ENCODE assay signal across 15 cellular contexts in genomic region chr17:27477971-27478684, GRCh38. TPM values are rescaled to one million over a fixed set of nuclear protein-coding genes. Genes with fewer than 3 reads are reported as not detected.
DNase-seq lines count a peak whose midpoint lies in the region; ATAC-seq and TF ChIP-seq lines count a peak whose summit lies in the region.
"Had no signal": no experiment of that assay in that cellular context is flagged by ENCODE, and none has a peak within 500 bp of the region (broad histone marks: within the 10 kb centered on the region; RNA-seq: fewer than 3 reads in every experiment).

No MANE protein-coding gene starts in this region.

- no peak for DNase-seq in activated CD8-positive, alpha-beta T cell treated with anti-CD3 and anti-CD28 coated beads, Interleukin-2, amount 10 ng/mL, durations not matched to agents 7 days and 5 days
- no peak for DNase-seq in activated CD8-positive, alpha-beta T cell treated with anti-CD3 and anti-CD28 coated beads for 36 hours
- peak; percentile 6 for DNase-seq in RKO (ENCODE audit: low spot score)
- DNase-seq in glutamatergic neuron = no peak
- DNase-seq in RPMI8226 = no peak
- no peak for DNase-seq in NCI-H345 treated with DMSO at 0.1 percent for 48 hours (lab: John Stamatoyannopoulos, UW; ENCODE audit: unreplicated experiment)
- DNase-seq: CD4-positive, alpha-beta memory T cell; DMS153; NCI-H1417; NCI-H187 treated with DMSO at 0.1 percent for 48 hours; NCI-H2227 treated with DMSO at 0.1 percent for 48 hours; SIG-M5 had no signal

- intact Hi-C loops in activated CD8-positive, alpha-beta T cell treated with anti-CD3 and anti-CD28 coated beads for 36 hours (cut with micrococcal nuclease) = loop anchor here (10.0 kb wide), 1 partner anchor 567 kb away; the partner anchor contains the start of gene NLK

- CTCF ChIA-PET in activated CD8-positive, alpha-beta T cell treated with anti-CD3 and anti-CD28 coated beads, Interleukin-2, amount 10 ng/mL, durations not matched to agents 7 days and 5 days (lab: Charles Lee) = interaction anchor here (1.7 kb wide), 1 partner anchor 67 kb away, joined by 3 read pairs; no protein-coding TSS in a partner anchor
- CTCF ChIA-PET in activated CD8-positive, alpha-beta T cell treated with anti-CD3 and anti-CD28 coated beads for 36 hours (lab: Charles Lee) = interaction anchor here (1.5 kb wide), 1 partner anchor 102 kb away, joined by 3 read pairs; no protein-coding TSS in a partner anchor

- H3K36me3 Mint-ChIP-seq in activated CD8-positive, alpha-beta T cell treated with anti-CD3 and anti-CD28 coated beads, Interleukin-2, amount 10 ng/mL, durations not matched to agents 7 days and 5 days (ENCODE audit: low read depth) = peaks cover 17% of the 10 kb centered on the region
- peaks cover 2% of the 10 kb centered on the region for H3K36me3 Mint-ChIP-seq in activated CD8-positive, alpha-beta T cell treated with anti-CD3 and anti-CD28 coated beads for 36 hours (ENCODE audit: low read depth)
- no peaks in the 10 kb centered on the region for H3K36me3 Mint-ChIP-seq in glutamatergic neuron (ENCODE audit: unreplicated experiment)
- H3K36me3 Mint-ChIP-seq in stimulated activated memory B cell treated with anti-CD40 and anti-IgM and Interleukin-4, amounts not matched to agents 10 μg/mL and 1 μg/mL and 100 μg/mL, for 72 hours = no peaks in the 10 kb centered on the region

- H3K4me3 Mint-ChIP-seq in activated CD8-positive, alpha-beta T cell treated with anti-CD3 and anti-CD28 coated beads, Interleukin-2, amount 10 ng/mL, durations not matched to agents 7 days and 5 days = no peak overlapping the region
- H3K4me3 Mint-ChIP-seq in activated CD8-positive, alpha-beta T cell treated with anti-CD3 and anti-CD28 coated beads for 36 hours = no peak overlapping the region
- no peak overlapping the region for H3K4me3 Mint-ChIP-seq in glutamatergic neuron (ENCODE audit: unreplicated experiment)
- H3K4me3 Mint-ChIP-seq in stimulated activated memory B cell treated with anti-CD40 and anti-IgM and Interleukin-4, amounts not matched to agents 10 μg/mL and 1 μg/mL and 100 μg/mL, for 72 hours = no peak overlapping the region
- H3K4me3 Mint-ChIP-seq: B cell; CD4-positive, alpha-beta memory T cell; GM23338 had no signal

- H3K9me3 Mint-ChIP-seq in activated CD8-positive, alpha-beta T cell treated with anti-CD3 and anti-CD28 coated beads, Interleukin-2, amount 10 ng/mL, durations not matched to agents 7 days and 5 days (ENCODE audit: insufficient read depth) = no peaks in the 10 kb centered on the region
- no peaks in the 10 kb centered on the region for H3K9me3 Mint-ChIP-seq in activated CD8-positive, alpha-beta T cell treated with anti-CD3 and anti-CD28 coated beads for 36 hours
- peaks cover 16% of the 10 kb centered on the region for H3K9me3 Mint-ChIP-seq in glutamatergic neuron (ENCODE audit: unreplicated experiment)
- H3K9me3 Mint-ChIP-seq in stimulated activated memory B cell treated with anti-CD40 and anti-IgM and Interleukin-4, amounts not matched to agents 10 μg/mL and 1 μg/mL and 100 μg/mL, for 72 hours = no peaks in the 10 kb centered on the region
- H3K9me3 Mint-ChIP-seq: CD4-positive, alpha-beta memory T cell; GM23338 had no signal

- H3K27me3 Mint-ChIP-seq in activated CD8-positive, alpha-beta T cell treated with anti-CD3 and anti-CD28 coated beads, Interleukin-2, amount 10 ng/mL, durations not matched to agents 7 days and 5 days (ENCODE audit: low read depth) = no peaks in the 10 kb centered on the region
- H3K27me3 Mint-ChIP-seq in activated CD8-positive, alpha-beta T cell treated with anti-CD3 and anti-CD28 coated beads for 36 hours = no peaks in the 10 kb centered on the region
- peaks cover 22% of the 10 kb centered on the region for H3K27me3 Mint-ChIP-seq in glutamatergic neuron (ENCODE audit: unreplicated experiment)
- H3K27me3 Mint-ChIP-seq in stimulated activated memory B cell treated with anti-CD40 and anti-IgM and Interleukin-4, amounts not matched to agents 10 μg/mL and 1 μg/mL and 100 μg/mL, for 72 hours = no peaks in the 10 kb centered on the region
- H3K27me3 Mint-ChIP-seq: B cell; CD4-positive, alpha-beta memory T cell had no signal

- POLR2A ChIA-PET in activated CD8-positive, alpha-beta T cell treated with anti-CD3 and anti-CD28 coated beads, Interleukin-2, amount 10 ng/mL, durations not matched to agents 7 days and 5 days (lab: Charles Lee) = interaction anchor here (1.5 kb wide), 1 partner anchor 184 kb away, joined by 4 read pairs; the partner anchor contains the start of gene WSB1
- POLR2A ChIA-PET in activated CD8-positive, alpha-beta T cell treated with anti-CD3 and anti-CD28 coated beads for 36 hours (lab: Charles Lee) = interaction anchor here (1.0 to 1.1 kb wide), 2 partner anchors 23 to 67 kb away, joined by 3 read pairs; no protein-coding TSS in a partner anchor

- H3K4me1 Mint-ChIP-seq in activated CD8-positive, alpha-beta T cell treated with anti-CD3 and anti-CD28 coated beads, Interleukin-2, amount 10 ng/mL, durations not matched to agents 7 days and 5 days (ENCODE audit: low read depth) = peaks cover 98% of the 10 kb centered on the region
- peaks cover 85% of the 10 kb centered on the region for H3K4me1 Mint-ChIP-seq in activated CD8-positive, alpha-beta T cell treated with anti-CD3 and anti-CD28 coated beads for 36 hours (ENCODE audit: low read depth)
- H3K4me1 Mint-ChIP-seq in glutamatergic neuron (ENCODE audit: low read depth, unreplicated experiment) = peaks cover 63% of the 10 kb centered on the region
- peaks cover 88% of the 10 kb centered on the region for H3K4me1 Mint-ChIP-seq in stimulated activated memory B cell treated with anti-CD40 and anti-IgM and Interleukin-4, amounts not matched to agents 10 μg/mL and 1 μg/mL and 100 μg/mL, for 72 hours

- TF ChIP-seq CTCF in activated CD8-positive, alpha-beta T cell treated with anti-CD3 and anti-CD28 coated beads for 36 hours (IDR thresholded peaks at IDR 0.05) = no peak
- TF ChIP-seq CTCF in glutamatergic neuron (IDR thresholded peaks at IDR 0.05; ENCODE audit: partially characterized antibody, unreplicated experiment) = no peak

- no peak for ATAC-seq in activated CD8-positive, alpha-beta T cell treated with anti-CD3 and anti-CD28 coated beads, Interleukin-2, amount 10 ng/mL, durations not matched to agents 7 days and 5 days
- no peak for ATAC-seq in activated CD8-positive, alpha-beta T cell treated with anti-CD3 and anti-CD28 coated beads for 36 hours
- ATAC-seq in stimulated activated memory B cell treated with anti-CD40 and anti-IgM and Interleukin-4, amounts not matched to agents 10 μg/mL and 1 μg/mL and 100 μg/mL, for 72 hours = no peak
- ATAC-seq: GM23338 had no signal

- peak overlapping the region; percentile 6 for H3K27ac Mint-ChIP-seq in activated CD8-positive, alpha-beta T cell treated with anti-CD3 and anti-CD28 coated beads, Interleukin-2, amount 10 ng/mL, durations not matched to agents 7 days and 5 days
- no peak overlapping the region for H3K27ac Mint-ChIP-seq in activated CD8-positive, alpha-beta T cell treated with anti-CD3 and anti-CD28 coated beads for 36 hours
- peak overlapping the region; percentile 59 for H3K27ac Mint-ChIP-seq in glutamatergic neuron (ENCODE audit: unreplicated experiment)
- peak overlapping the region; percentile 83 for H3K27ac Mint-ChIP-seq in stimulated activated memory B cell treated with anti-CD40 and anti-IgM and Interleukin-4, amounts not matched to agents 10 μg/mL and 1 μg/mL and 100 μg/mL, for 72 hours

RNA-seq across cellular contexts. Expression of gene KSR1, which starts 21.9 kb away (rescaled TPM):
- 10 to 100 TPM; 45.3 to 45.8 TPM for total RNA-seq in activated CD8-positive, alpha-beta T cell treated with anti-CD3 and anti-CD28 coated beads, Interleukin-2, amount 10 ng/mL, durations not matched to agents 7 days and 5 days
- 10 to 100 TPM; 53.9 to 58.2 TPM for total RNA-seq in activated CD8-positive, alpha-beta T cell treated with anti-CD3 and anti-CD28 coated beads for 36 hours
- 203 TPM for total RNA-seq in glutamatergic neuron (ENCODE audit: unreplicated experiment)
